1 cellular context compared by ENCODE assay signal in the genomic region with DNA sequence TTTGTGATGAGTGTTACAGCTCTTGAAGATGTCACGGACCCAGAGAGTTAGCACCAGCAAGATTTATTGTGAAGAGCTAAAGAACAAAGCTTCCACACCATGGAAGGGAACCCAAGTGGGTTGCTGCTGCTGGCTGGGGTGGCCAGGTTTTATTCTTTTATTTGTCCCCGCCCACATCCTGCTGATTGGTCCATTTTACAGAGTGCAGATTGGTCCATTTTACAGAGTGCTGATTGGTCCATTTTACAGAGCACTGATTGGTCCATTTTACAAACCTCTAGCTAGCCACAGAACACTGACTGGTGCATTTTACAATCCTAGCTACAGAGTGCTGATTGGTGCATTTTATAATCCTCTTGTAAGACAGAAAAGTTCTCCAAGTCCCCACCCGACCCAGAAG. TPM values are rescaled to one million over a fixed set of nuclear protein-coding genes. Genes with fewer than 3 reads are reported as not detected.
"Had no signal": no experiment of that assay in that cellular context is flagged by ENCODE, and none has a peak within 500 bp of the region (broad histone marks: within the 10 kb centered on the region; RNA-seq: fewer than 3 reads in every experiment).

No MANE protein-coding gene starts in this region.

RNA-seq across cellular contexts. Expression of a gene that starts 29.5 kb away (rescaled TPM):
- polyA plus RNA-seq: IgD-negative memory B cell had no signal
